ENCODE assay signal across 8 cellular contexts in genomic region chr22:22756551-22757201, GRCh38.
DNase-seq lines count a peak whose midpoint lies in the region; ATAC-seq and TF ChIP-seq lines count a peak whose summit lies in the region.
"Not testable (repeated sequence)": the region's sequence is repeated elsewhere in the genome, so short reads cannot be mapped to it uniquely, and the experiment has no call there.

No MANE protein-coding gene starts in this region.

- not testable (repeated sequence) for H3K27me3 Mint-ChIP-seq in CD4-positive, CD25-positive, alpha-beta regulatory T cell; central memory CD8-positive, alpha-beta T cell; effector memory CD8-positive, alpha-beta T cell; natural killer cell treated with Interleukin-12 subunit alpha and Interleukin-12 subunit beta and Interleukin-15 and Interleukin-18, amount 100 ng/mL, for 72 hours

- H3K36me3 ChIP-seq in CD4-positive, CD25-positive, alpha-beta regulatory T cell (ENCODE audit: control insufficient read depth, insufficient read depth, low read length); MM.1S (replicated peaks; ENCODE audit: insufficient read depth, low read length); lung (ENCODE audit: control insufficient read depth in 2 of 2, insufficient read depth in 2 of 2, low read length in 2 of 2): not testable (repeated sequence)

- peaks cover 47% of the 10 kb centered on the region for H3K4me1 ChIP-seq in CD4-positive, CD25-positive, alpha-beta regulatory T cell (ENCODE audit: control insufficient read depth, insufficient read depth, low read length, poor library complexity, severe bottlenecking)
- peaks cover 42% of the 10 kb centered on the region for H3K4me1 ChIP-seq in MM.1S (ENCODE audit: low read length)
- H3K4me1 ChIP-seq in lung (ENCODE audit: control insufficient read depth in 2 of 2, insufficient read depth in 2 of 2, low read length in 2 of 2), result not testable (repeated sequence)

- not testable (repeated sequence) for H4K20me1 ChIP-seq in MM.1S (ENCODE audit: insufficient read depth, low read length)

- not testable (repeated sequence) for TF ChIP-seq CTCF in MM.1S (IDR thresholded peaks at IDR 0.05; ENCODE audit: low read length); lung (IDR thresholded peaks at IDR 0.05; ENCODE audit: control extremely low read depth, extremely low read depth)

- not testable (repeated sequence) for H3K9me3 ChIP-seq in CD4-positive, CD25-positive, alpha-beta regulatory T cell (ENCODE audit: control insufficient read depth in 2 of 2, low read length in 2 of 2); MM.1S (replicated peaks; ENCODE audit: insufficient read depth, low read length); lung (ENCODE audit: control insufficient read depth in 2 of 2, insufficient read depth in 1 of 2, low read length in 1 of 2)

- H3K36me3 Mint-ChIP-seq in CD4-positive, CD25-positive, alpha-beta regulatory T cell; central memory CD8-positive, alpha-beta T cell (ENCODE audit: insufficient read depth); natural killer cell treated with Interleukin-12 subunit alpha and Interleukin-12 subunit beta and Interleukin-15 and Interleukin-18, amount 100 ng/mL, for 72 hours; stimulated activated effector memory CD8-positive, alpha-beta T cell treated with anti-CD3 and anti-CD28 coated beads, Interleukin-12 subunit alpha, Interleukin-12 subunit beta, amount 100 ng/mL, for 72 hours: not testable (repeated sequence)
- peaks cover 20% of the 10 kb centered on the region for H3K36me3 Mint-ChIP-seq in effector memory CD8-positive, alpha-beta T cell (ENCODE audit: insufficient read depth)

- not testable (repeated sequence) for H3K27ac ChIP-seq in CD4-positive, CD25-positive, alpha-beta regulatory T cell (ENCODE audit: insufficient read depth, low read length, poor library complexity, severe bottlenecking); lung (ENCODE audit: low read depth in 1 of 2, low read length in 1 of 2)
- H3K27ac ChIP-seq in MM.1S (ENCODE audit: low read length), result peak overlapping the region; percentile 94

- DNase-seq in CD4-positive, CD25-positive, alpha-beta regulatory T cell; MM.1S; central memory CD8-positive, alpha-beta T cell (ENCODE audit: low spot score in 2 of 2); effector memory CD8-positive, alpha-beta T cell; natural killer cell treated with Interleukin-12 subunit alpha and Interleukin-12 subunit beta and Interleukin-15 and Interleukin-18, amount 100 ng/mL, for 72 hours (ENCODE audit: low spot score); stimulated activated effector memory CD8-positive, alpha-beta T cell treated with anti-CD3 and anti-CD28 coated beads, Interleukin-12 subunit alpha, Interleukin-12 subunit beta, amount 100 ng/mL, for 72 hours (ENCODE audit: low spot score in 2 of 2): not testable (repeated sequence)
- peak; percentile 51 for DNase-seq in activated CD8-positive, alpha-beta memory T cell treated with anti-CD3 and anti-CD28 coated beads for 24 hours
- DNase-seq in lung (ENCODE audit: low spot score), result peak; percentile 18

- H3K79me2 ChIP-seq in MM.1S (ENCODE audit: low read length), result not testable (repeated sequence)

- peak overlapping the region; percentile 33 to 93 (median 80) for H3K27ac Mint-ChIP-seq in CD4-positive, CD25-positive, alpha-beta regulatory T cell
- H3K27ac Mint-ChIP-seq in central memory CD8-positive, alpha-beta T cell (ENCODE audit: low read depth), result peak overlapping the region; percentile 97
- peak overlapping the region; percentile 91 to 94 for H3K27ac Mint-ChIP-seq in effector memory CD8-positive, alpha-beta T cell
- peak overlapping the region; percentile 19 to 88 for H3K27ac Mint-ChIP-seq in natural killer cell treated with Interleukin-12 subunit alpha and Interleukin-12 subunit beta and Interleukin-15 and Interleukin-18, amount 100 ng/mL, for 72 hours
- H3K27ac Mint-ChIP-seq in stimulated activated effector memory CD8-positive, alpha-beta T cell treated with anti-CD3 and anti-CD28 coated beads, Interleukin-12 subunit alpha, Interleukin-12 subunit beta, amount 100 ng/mL, for 72 hours, result peak overlapping the region; percentile 90

- not testable (repeated sequence) for ATAC-seq in CD4-positive, CD25-positive, alpha-beta regulatory T cell (ENCODE audit: low read depth in 2 of 2); central memory CD8-positive, alpha-beta T cell (replicated peaks; ENCODE audit: extremely low read depth, poor library complexity, severe bottlenecking); lung (ENCODE audit: insufficient read depth, low FRiP score); natural killer cell treated with Interleukin-12 subunit alpha and Interleukin-12 subunit beta and Interleukin-15 and Interleukin-18, amount 100 ng/mL, for 72 hours; stimulated activated effector memory CD8-positive, alpha-beta T cell treated with anti-CD3 and anti-CD28 coated beads, Interleukin-12 subunit alpha, Interleukin-12 subunit beta, amount 100 ng/mL, for 72 hours
- peak; percentile 37 for ATAC-seq in effector memory CD8-positive, alpha-beta T cell (replicated peaks)

- H3F3A ChIP-seq in MM.1S (ENCODE audit: insufficient read depth, low read length), result peaks cover 17% of the 10 kb centered on the region

- H3K4me2 ChIP-seq in MM.1S (ENCODE audit: low read depth, low read length), result peak overlapping the region; percentile 37; the same call in 1 of the 2 replicates

- WGBS in lung, 2 donors, result 82 to 91% methylated on average over 3 of the region's 3 CpGs

- not testable (repeated sequence) for H2AFZ ChIP-seq in MM.1S (ENCODE audit: low read length)

- H3K9me2 ChIP-seq in MM.1S (replicated peaks; ENCODE audit: insufficient read depth, low read length), result not testable (repeated sequence)

- H3K27me3 ChIP-seq in CD4-positive, CD25-positive, alpha-beta regulatory T cell (ENCODE audit: control insufficient read depth, insufficient read depth, low read length); MM.1S (replicated peaks; ENCODE audit: insufficient read depth, low read length); lung (ENCODE audit: control insufficient read depth, insufficient read depth): not testable (repeated sequence)

- H3K4me1 Mint-ChIP-seq in CD4-positive, CD25-positive, alpha-beta regulatory T cell, result peaks cover 0 to 61% (median 43%) of the 10 kb centered on the region in 4 donors
- H3K4me1 Mint-ChIP-seq in central memory CD8-positive, alpha-beta T cell, result peaks cover 87% of the 10 kb centered on the region
- H3K4me1 Mint-ChIP-seq in effector memory CD8-positive, alpha-beta T cell (ENCODE audit: low read depth in 2 of 2), result peaks cover 75 to 84% of the 10 kb centered on the region in 2 donors
- H3K4me1 Mint-ChIP-seq in natural killer cell treated with Interleukin-12 subunit alpha and Interleukin-12 subunit beta and Interleukin-15 and Interleukin-18, amount 100 ng/mL, for 72 hours (ENCODE audit: low read depth in 2 of 2), result peaks cover 61 to 62% of the 10 kb centered on the region in 2 donors
- peaks cover 83% of the 10 kb centered on the region for H3K4me1 Mint-ChIP-seq in stimulated activated effector memory CD8-positive, alpha-beta T cell treated with anti-CD3 and anti-CD28 coated beads, Interleukin-12 subunit alpha, Interleukin-12 subunit beta, amount 100 ng/mL, for 72 hours

- H3K9me3 Mint-ChIP-seq in CD4-positive, CD25-positive, alpha-beta regulatory T cell; central memory CD8-positive, alpha-beta T cell; effector memory CD8-positive, alpha-beta T cell; natural killer cell treated with Interleukin-12 subunit alpha and Interleukin-12 subunit beta and Interleukin-15 and Interleukin-18, amount 100 ng/mL, for 72 hours; stimulated activated effector memory CD8-positive, alpha-beta T cell treated with anti-CD3 and anti-CD28 coated beads, Interleukin-12 subunit alpha, Interleukin-12 subunit beta, amount 100 ng/mL, for 72 hours: not testable (repeated sequence)

- not testable (repeated sequence) for H3K4me3 ChIP-seq in CD4-positive, CD25-positive, alpha-beta regulatory T cell (ENCODE audit: low read depth, low read length); MM.1S (ENCODE audit: low read length); lung

- peak overlapping the region; percentile 46; the same call in 1 of the 2 replicates for H3K9ac ChIP-seq in MM.1S (ENCODE audit: low read length)

- H3K4me3 Mint-ChIP-seq in CD4-positive, CD25-positive, alpha-beta regulatory T cell, result peak overlapping the region; percentile 42 to 80 (median 62)
- peak overlapping the region; percentile 94 for H3K4me3 Mint-ChIP-seq in central memory CD8-positive, alpha-beta T cell
- peak overlapping the region; percentile 88 to 93 for H3K4me3 Mint-ChIP-seq in effector memory CD8-positive, alpha-beta T cell
- peak overlapping the region; percentile 63 for H3K4me3 Mint-ChIP-seq in natural killer cell treated with Interleukin-12 subunit alpha and Interleukin-12 subunit beta and Interleukin-15 and Interleukin-18, amount 100 ng/mL, for 72 hours
- H3K4me3 Mint-ChIP-seq in stimulated activated effector memory CD8-positive, alpha-beta T cell treated with anti-CD3 and anti-CD28 coated beads, Interleukin-12 subunit alpha, Interleukin-12 subunit beta, amount 100 ng/mL, for 72 hours, result not testable (repeated sequence)
